Comparison of ENCODE assay signal across 11 cellular contexts in the genomic region with DNA sequence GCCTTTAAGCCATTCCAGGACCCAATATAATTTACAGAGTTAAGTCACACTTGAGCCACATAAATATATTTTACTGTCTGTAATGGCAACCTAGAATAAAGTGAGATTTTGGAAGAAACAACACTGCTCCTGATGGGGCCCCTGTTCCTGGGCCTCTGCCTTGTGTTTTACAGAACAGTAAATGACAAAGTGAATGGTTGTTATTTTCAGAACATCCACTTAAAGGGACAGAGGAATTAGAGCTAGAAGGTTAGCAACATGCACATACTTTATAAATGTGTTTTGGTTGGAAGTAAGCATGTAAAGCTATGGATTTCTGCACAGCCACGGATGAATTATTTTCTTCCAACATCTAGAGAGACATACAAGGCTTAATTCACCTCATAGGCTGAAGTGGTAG. TPM values are rescaled to one million over a fixed set of nuclear protein-coding genes. Genes with fewer than 3 reads are reported as not detected.
DNase-seq lines count a peak whose midpoint lies in the region; ATAC-seq and TF ChIP-seq lines count a peak whose summit lies in the region.
"Had no signal": no experiment of that assay in that cellular context is flagged by ENCODE, and none has a peak within 500 bp of the region (broad histone marks: within the 10 kb centered on the region; RNA-seq: fewer than 3 reads in every experiment).

No MANE protein-coding gene starts in this region.

- ATAC-seq in T-cell (replicated peaks in 1 of 4) (no peak), GM18520 (IDR thresholded peaks at IDR 0.05; ENCODE audit: unreplicated experiment) (no peak), WTC11 (no peak)

- peak overlapping the region; percentile 74; the same call in 1 of the 2 replicates for H3K4me3 Mint-ChIP-seq in HFFc6
- peak overlapping the region; percentile 92 to 100 (median 99) for H3K4me3 Mint-ChIP-seq in T-cell
- H3K4me3 Mint-ChIP-seq in WTC11, result no peak overlapping the region

- TF ChIP-seq CTCF in HFFc6 (IDR thresholded peaks at IDR 0.05) (no peak), fibroblast of lung (conservative IDR thresholded peaks at IDR 0.05 in 1 of 2, IDR thresholded peaks at IDR 0.05 in 1 of 2; ENCODE audit: low read depth in 1 of 2, low read length in 2 of 2) (no peak), WTC11 (IDR thresholded peaks at IDR 0.05) (no peak)

- CTCF ChIA-PET in T-cell (lab: Charles Lee) (interaction anchor here (0.7 to 1.0 kb wide), 4 partner anchors 10 to 291 kb away, joined by 3 to 9 read pairs (median 3); no protein-coding TSS in a partner anchor), WTC11 (lab: Charles Lee) (no interaction called here)

- no peak overlapping the region for H2AFZ ChIP-seq in fibroblast of lung (ENCODE audit: low read length)
- H2AFZ ChIP-seq: parathyroid adenoma had no signal

- peaks cover 14% of the 10 kb centered on the region for H3K9me3 Mint-ChIP-seq in HFFc6
- H3K9me3 Mint-ChIP-seq in T-cell, result no peaks in the 10 kb centered on the region
- H3K9me3 Mint-ChIP-seq in WTC11, result no peaks in the 10 kb centered on the region

- peak overlapping the region; percentile 94 for H3K4me2 ChIP-seq in fibroblast of lung (ENCODE audit: extremely low read depth, insufficient read depth, low read length)

- no peaks in the 10 kb centered on the region for H4K20me1 ChIP-seq in fibroblast of lung (ENCODE audit: control insufficient read depth, extremely low read depth, insufficient read depth, low read length)

- H3K27ac Mint-ChIP-seq in HFFc6, result no peak overlapping the region
- H3K27ac Mint-ChIP-seq in T-cell, result peak overlapping the region; percentile 98 to 99
- no peak overlapping the region for H3K27ac Mint-ChIP-seq in WTC11

- H3K9ac ChIP-seq in fibroblast of lung (ENCODE audit: insufficient read depth, low read length), result no peak overlapping the region
- H3K9ac ChIP-seq: parathyroid adenoma had no signal

- H3K4me3 ChIP-seq in fibroblast of lung (replicated peaks in 1 of 4; ENCODE audit: control extremely low read depth in 1 of 4, insufficient read depth in 1 of 4, low read depth in 3 of 4, low read length in 4 of 4), result peak overlapping the region; percentile 79 to 95 (median 84)
- peak overlapping the region; percentile 75 for H3K4me3 ChIP-seq in skeletal muscle cell (ENCODE audit: low read depth, low read length)

- DNase-seq in HFFc6 (no peak), T-cell (no peak), fibroblast of lung (ENCODE audit: low read depth in 2 of 2) (peak in 1 of 2 donors; percentile 36), skeletal muscle cell (ENCODE audit: low read depth) (no peak), NCI-H1694 treated with DMSO at 0.1 percent for 48 hours (lab: John Stamatoyannopoulos, UW) (no peak), mesenteric fat pad (ENCODE audit: low spot score) (no peak), WTC11 (ENCODE audit: low spot score) (no peak)
- DNase-seq: OCI-M1; stimulated activated naive CD4-positive, alpha-beta T cell treated with Interleukin-2 at 50 U/mL for 16 hours had no signal

- no peaks in the 10 kb centered on the region for H3K27me3 ChIP-seq in fibroblast of lung (ENCODE audit: control insufficient read depth, insufficient read depth, low read length)

- peaks cover 59% of the 10 kb centered on the region for H3K79me2 ChIP-seq in fibroblast of lung (ENCODE audit: control insufficient read depth, insufficient read depth, low read length)
- H3K79me2 ChIP-seq: parathyroid adenoma had no signal

- H3K9me3 ChIP-seq in fibroblast of lung (ENCODE audit: control insufficient read depth, insufficient read depth, low read depth, low read length), result no peaks in the 10 kb centered on the region

- POLR2A ChIA-PET in T-cell (lab: Charles Lee) (interaction anchor here (0.6 to 5.2 kb wide), 15 partner anchors 10 to 1714 kb away, joined by 3 to 52 read pairs (median 3); no protein-coding TSS in a partner anchor), WTC11 (lab: Charles Lee) (no interaction called here)

- H3K36me3 ChIP-seq in fibroblast of lung (ENCODE audit: control insufficient read depth, insufficient read depth, low read length), result no peaks in the 10 kb centered on the region

- H3K36me3 Mint-ChIP-seq in HFFc6 (ENCODE audit: low read depth) (peaks cover 27% of the 10 kb centered on the region), T-cell (peaks cover 51% of the 10 kb centered on the region), WTC11 (no peaks in the 10 kb centered on the region)

- H3K4me1 Mint-ChIP-seq in HFFc6 (ENCODE audit: low read depth) (peaks cover 72% of the 10 kb centered on the region), T-cell (peaks cover 51 to 84% (median 63%) of the 10 kb centered on the region in 3 donors), WTC11 (peaks cover 26% of the 10 kb centered on the region)

- H3K4me1 ChIP-seq in fibroblast of lung (ENCODE audit: control insufficient read depth, extremely low read depth, insufficient read depth, low read length), result peaks cover 2% of the 10 kb centered on the region
- H3K4me1 ChIP-seq: parathyroid adenoma had no signal

- H3K27ac ChIP-seq in fibroblast of lung (ENCODE audit: insufficient read depth, low read length), result no peak overlapping the region
- H3K27ac ChIP-seq: parathyroid adenoma had no signal

- H3K27me3 Mint-ChIP-seq in HFFc6 (ENCODE audit: insufficient read depth) (peaks cover 9% of the 10 kb centered on the region), T-cell (no peaks in the 10 kb centered on the region), WTC11 (ENCODE audit: low read depth) (peaks cover 63% of the 10 kb centered on the region)

TF ChIP-seq in WTC11, 78 proteins besides CTCF, POLR2A, EP300 and RAD21 (continues in another document):
- TF ChIP-seq JAZF1 (CRISPR knock-in tag; IDR thresholded peaks at IDR 0.05), result no peak
- TF ChIP-seq, protein P1, sequence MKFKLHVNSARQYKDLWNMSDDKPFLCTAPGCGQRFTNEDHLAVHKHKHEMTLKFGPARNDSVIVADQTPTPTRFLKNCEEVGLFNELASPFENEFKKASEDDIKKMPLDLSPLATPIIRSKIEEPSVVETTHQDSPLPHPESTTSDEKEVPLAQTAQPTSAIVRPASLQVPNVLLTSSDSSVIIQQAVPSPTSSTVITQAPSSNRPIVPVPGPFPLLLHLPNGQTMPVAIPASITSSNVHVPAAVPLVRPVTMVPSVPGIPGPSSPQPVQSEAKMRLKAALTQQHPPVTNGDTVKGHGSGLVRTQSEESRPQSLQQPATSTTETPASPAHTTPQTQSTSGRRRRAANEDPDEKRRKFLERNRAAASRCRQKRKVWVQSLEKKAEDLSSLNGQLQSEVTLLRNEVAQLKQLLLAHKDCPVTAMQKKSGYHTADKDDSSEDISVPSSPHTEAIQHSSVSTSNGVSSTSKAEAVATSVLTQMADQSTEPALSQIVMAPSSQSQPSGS (CRISPR knock-in tag; IDR thresholded peaks at IDR 0.05; ENCODE audit: borderline replicate concordance, low read depth), result no peak
- TF ChIP-seq, protein P2, sequence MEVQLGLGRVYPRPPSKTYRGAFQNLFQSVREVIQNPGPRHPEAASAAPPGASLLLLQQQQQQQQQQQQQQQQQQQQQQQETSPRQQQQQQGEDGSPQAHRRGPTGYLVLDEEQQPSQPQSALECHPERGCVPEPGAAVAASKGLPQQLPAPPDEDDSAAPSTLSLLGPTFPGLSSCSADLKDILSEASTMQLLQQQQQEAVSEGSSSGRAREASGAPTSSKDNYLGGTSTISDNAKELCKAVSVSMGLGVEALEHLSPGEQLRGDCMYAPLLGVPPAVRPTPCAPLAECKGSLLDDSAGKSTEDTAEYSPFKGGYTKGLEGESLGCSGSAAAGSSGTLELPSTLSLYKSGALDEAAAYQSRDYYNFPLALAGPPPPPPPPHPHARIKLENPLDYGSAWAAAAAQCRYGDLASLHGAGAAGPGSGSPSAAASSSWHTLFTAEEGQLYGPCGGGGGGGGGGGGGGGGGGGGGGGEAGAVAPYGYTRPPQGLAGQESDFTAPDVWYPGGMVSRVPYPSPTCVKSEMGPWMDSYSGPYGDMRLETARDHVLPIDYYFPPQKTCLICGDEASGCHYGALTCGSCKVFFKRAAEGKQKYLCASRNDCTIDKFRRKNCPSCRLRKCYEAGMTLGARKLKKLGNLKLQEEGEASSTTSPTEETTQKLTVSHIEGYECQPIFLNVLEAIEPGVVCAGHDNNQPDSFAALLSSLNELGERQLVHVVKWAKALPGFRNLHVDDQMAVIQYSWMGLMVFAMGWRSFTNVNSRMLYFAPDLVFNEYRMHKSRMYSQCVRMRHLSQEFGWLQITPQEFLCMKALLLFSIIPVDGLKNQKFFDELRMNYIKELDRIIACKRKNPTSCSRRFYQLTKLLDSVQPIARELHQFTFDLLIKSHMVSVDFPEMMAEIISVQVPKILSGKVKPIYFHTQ (CRISPR knock-in tag; IDR thresholded peaks at IDR 0.05), result no peak
- TF ChIP-seq, protein P3, sequence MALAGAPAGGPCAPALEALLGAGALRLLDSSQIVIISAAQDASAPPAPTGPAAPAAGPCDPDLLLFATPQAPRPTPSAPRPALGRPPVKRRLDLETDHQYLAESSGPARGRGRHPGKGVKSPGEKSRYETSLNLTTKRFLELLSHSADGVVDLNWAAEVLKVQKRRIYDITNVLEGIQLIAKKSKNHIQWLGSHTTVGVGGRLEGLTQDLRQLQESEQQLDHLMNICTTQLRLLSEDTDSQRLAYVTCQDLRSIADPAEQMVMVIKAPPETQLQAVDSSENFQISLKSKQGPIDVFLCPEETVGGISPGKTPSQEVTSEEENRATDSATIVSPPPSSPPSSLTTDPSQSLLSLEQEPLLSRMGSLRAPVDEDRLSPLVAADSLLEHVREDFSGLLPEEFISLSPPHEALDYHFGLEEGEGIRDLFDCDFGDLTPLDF (CRISPR knock-in tag; IDR thresholded peaks at IDR 0.05), result no peak
- TF ChIP-seq, protein P4, sequence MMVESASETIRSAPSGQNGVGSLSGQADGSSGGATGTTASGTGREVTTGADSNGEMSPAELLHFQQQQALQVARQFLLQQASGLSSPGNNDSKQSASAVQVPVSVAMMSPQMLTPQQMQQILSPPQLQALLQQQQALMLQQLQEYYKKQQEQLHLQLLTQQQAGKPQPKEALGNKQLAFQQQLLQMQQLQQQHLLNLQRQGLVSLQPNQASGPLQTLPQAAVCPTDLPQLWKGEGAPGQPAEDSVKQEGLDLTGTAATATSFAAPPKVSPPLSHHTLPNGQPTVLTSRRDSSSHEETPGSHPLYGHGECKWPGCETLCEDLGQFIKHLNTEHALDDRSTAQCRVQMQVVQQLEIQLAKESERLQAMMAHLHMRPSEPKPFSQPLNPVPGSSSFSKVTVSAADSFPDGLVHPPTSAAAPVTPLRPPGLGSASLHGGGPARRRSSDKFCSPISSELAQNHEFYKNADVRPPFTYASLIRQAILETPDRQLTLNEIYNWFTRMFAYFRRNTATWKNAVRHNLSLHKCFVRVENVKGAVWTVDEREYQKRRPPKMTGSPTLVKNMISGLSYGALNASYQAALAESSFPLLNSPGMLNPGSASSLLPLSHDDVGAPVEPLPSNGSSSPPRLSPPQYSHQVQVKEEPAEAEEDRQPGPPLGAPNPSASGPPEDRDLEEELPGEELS (CRISPR knock-in tag; IDR thresholded peaks at IDR 0.05), result no peak

RNA-seq across cellular contexts. Expression of a gene that starts 3.6 kb away (rescaled TPM):
- total RNA-seq in HFFc6 (2021; fragmentation: NEBNext Ultra II Directional; extraction: Animal tissue kit (Norgen Biotek cat#: 25700)), result 1 to 10 TPM; 1.4 to 5.1 (median 3.6) TPM
- total RNA-seq in T-cell (100 to 1,000 TPM in 2 of 5 donors, 10 to 100 TPM in 3; 51.3 to 421 (median 57.3) TPM), fibroblast of lung (3.3 and 5.4 TPM in 2 replicates), mesenteric fat pad (14.8 TPM), WTC11 (2021) (0.92 to 3.1 TPM (median 0.96 TPM) in 3 replicates)
- polyA plus RNA-seq in fibroblast of lung, result 1.6 and 10.2 TPM in 2 replicates
- 1.4 and 8.3 TPM in 2 replicates for polyA plus RNA-seq in fibroblast of lung (2012)
- 1.9 and 10.2 TPM in 2 replicates for polyA minus RNA-seq in fibroblast of lung (ENCODE audit: low replicate concordance)

Comparison
In these comparisons a context has a peak if more than half of its experiments do, and no peak if none do; other contexts are left out.
1. H3K27ac Mint-ChIP-seq: peak in T-cell (2 of 2); none in HFFc6 (single experiment) and WTC11 (single experiment).